In the genomic region with DNA sequence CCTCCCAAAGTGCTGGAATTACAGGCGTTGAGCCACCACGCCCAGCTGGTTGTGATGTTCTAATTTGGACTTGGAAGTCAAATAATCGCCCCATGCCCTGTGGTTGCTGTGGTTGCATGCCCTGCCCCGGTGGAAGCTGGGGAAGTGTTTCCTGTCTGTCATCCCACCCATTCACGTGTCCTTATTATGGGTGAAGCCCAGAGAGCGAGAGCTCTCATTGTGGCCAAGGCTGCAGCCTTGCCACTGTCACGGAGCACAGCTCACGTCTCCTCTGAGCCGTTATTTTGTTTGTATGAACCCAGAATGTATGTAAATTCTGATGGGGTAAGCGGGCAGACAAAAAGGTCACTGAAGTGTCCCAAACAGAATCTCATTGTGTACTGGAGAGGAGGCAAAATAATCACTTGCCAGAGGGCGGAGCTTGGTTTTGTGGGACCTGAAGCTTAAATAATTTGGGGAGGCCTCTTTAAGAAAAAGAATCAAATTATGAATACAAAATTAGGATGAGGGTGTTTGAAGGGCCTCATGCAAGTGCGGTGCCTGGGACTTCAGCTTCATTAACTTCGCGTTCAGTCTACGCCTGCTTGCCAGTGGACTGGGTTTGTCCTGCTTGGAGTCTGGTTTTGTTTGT, we compare ENCODE assay signal across 2 cellular contexts.
TF ChIP-seq lines count a peak whose summit lies in the region.

No MANE protein-coding gene starts in this region.

TF ChIP-seq in GM23338, 12 proteins besides CTCF, POLR2A, EP300 and RAD21:
- TF ChIP-seq, protein P1, sequence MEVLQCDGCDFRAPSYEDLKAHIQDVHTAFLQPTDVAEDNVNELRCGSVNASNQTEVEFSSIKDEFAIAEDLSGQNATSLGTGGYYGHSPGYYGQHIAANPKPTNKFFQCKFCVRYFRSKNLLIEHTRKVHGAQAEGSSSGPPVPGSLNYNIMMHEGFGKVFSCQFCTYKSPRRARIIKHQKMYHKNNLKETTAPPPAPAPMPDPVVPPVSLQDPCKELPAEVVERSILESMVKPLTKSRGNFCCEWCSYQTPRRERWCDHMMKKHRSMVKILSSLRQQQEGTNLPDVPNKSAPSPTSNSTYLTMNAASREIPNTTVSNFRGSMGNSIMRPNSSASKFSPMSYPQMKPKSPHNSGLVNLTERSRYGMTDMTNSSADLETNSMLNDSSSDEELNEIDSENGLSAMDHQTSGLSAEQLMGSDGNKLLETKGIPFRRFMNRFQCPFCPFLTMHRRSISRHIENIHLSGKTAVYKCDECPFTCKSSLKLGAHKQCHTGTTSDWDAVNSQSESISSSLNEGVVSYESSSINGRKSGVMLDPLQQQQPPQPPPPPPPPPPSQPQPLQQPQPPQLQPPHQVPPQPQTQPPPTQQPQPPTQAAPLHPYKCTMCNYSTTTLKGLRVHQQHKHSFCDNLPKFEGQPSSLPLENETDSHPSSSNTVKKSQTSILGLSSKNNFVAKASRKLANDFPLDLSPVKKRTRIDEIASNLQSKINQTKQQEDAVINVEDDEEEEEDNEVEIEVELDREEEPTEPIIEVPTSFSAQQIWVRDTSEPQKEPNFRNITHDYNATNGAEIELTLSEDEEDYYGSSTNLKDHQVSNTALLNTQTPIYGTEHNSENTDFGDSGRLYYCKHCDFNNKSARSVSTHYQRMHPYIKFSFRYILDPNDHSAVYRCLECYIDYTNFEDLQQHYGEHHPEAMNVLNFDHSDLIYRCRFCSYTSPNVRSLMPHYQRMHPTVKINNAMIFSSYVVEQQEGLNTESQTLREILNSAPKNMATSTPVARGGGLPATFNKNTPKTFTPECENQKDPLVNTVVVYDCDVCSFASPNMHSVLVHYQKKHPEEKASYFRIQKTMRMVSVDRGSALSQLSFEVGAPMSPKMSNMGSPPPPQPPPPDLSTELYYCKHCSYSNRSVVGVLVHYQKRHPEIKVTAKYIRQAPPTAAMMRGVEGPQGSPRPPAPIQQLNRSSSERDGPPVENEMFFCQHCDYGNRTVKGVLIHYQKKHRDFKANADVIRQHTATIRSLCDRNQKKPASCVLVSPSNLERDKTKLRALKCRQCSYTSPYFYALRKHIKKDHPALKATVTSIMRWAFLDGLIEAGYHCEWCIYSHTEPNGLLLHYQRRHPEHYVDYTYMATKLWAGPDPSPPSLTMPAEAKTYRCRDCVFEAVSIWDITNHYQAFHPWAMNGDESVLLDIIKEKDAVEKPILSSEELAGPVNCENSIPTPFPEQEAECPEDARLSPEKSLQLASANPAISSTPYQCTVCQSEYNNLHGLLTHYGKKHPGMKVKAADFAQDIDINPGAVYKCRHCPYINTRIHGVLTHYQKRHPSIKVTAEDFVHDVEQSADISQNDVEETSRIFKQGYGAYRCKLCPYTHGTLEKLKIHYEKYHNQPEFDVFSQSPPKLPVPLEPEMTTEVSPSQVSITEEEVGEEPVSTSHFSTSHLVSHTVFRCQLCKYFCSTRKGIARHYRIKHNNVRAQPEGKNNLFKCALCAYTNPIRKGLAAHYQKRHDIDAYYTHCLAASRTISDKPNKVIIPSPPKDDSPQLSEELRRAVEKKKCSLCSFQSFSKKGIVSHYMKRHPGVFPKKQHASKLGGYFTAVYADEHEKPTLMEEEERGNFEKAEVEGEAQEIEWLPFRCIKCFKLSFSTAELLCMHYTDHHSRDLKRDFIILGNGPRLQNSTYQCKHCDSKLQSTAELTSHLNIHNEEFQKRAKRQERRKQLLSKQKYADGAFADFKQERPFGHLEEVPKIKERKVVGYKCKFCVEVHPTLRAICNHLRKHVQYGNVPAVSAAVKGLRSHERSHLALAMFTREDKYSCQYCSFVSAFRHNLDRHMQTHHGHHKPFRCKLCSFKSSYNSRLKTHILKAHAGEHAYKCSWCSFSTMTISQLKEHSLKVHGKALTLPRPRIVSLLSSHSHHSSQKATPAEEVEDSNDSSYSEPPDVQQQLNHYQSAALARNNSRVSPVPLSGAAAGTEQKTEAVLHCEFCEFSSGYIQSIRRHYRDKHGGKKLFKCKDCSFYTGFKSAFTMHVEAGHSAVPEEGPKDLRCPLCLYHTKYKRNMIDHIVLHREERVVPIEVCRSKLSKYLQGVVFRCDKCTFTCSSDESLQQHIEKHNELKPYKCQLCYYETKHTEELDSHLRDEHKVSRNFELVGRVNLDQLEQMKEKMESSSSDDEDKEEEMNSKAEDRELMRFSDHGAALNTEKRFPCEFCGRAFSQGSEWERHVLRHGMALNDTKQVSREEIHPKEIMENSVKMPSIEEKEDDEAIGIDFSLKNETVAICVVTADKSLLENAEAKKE (CRISPR knock-in tag; IDR thresholded peaks at IDR 0.05) = no peak
- TF ChIP-seq, protein P2, sequence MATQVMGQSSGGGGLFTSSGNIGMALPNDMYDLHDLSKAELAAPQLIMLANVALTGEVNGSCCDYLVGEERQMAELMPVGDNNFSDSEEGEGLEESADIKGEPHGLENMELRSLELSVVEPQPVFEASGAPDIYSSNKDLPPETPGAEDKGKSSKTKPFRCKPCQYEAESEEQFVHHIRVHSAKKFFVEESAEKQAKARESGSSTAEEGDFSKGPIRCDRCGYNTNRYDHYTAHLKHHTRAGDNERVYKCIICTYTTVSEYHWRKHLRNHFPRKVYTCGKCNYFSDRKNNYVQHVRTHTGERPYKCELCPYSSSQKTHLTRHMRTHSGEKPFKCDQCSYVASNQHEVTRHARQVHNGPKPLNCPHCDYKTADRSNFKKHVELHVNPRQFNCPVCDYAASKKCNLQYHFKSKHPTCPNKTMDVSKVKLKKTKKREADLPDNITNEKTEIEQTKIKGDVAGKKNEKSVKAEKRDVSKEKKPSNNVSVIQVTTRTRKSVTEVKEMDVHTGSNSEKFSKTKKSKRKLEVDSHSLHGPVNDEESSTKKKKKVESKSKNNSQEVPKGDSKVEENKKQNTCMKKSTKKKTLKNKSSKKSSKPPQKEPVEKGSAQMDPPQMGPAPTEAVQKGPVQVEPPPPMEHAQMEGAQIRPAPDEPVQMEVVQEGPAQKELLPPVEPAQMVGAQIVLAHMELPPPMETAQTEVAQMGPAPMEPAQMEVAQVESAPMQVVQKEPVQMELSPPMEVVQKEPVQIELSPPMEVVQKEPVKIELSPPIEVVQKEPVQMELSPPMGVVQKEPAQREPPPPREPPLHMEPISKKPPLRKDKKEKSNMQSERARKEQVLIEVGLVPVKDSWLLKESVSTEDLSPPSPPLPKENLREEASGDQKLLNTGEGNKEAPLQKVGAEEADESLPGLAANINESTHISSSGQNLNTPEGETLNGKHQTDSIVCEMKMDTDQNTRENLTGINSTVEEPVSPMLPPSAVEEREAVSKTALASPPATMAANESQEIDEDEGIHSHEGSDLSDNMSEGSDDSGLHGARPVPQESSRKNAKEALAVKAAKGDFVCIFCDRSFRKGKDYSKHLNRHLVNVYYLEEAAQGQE (IDR thresholded peaks at IDR 0.05; ENCODE audit: unreplicated experiment) = no peak
- TF ChIP-seq STAT1 (IDR thresholded peaks at IDR 0.05; ENCODE audit: unreplicated experiment) = no peak
- TF ChIP-seq EZH2 (IDR thresholded peaks at IDR 0.05; ENCODE audit: low read depth, unreplicated experiment) = no peak

TF ChIP-seq in K562, 482 proteins besides CTCF, POLR2A, EP300 and RAD21:
- TF ChIP-seq, protein P3, sequence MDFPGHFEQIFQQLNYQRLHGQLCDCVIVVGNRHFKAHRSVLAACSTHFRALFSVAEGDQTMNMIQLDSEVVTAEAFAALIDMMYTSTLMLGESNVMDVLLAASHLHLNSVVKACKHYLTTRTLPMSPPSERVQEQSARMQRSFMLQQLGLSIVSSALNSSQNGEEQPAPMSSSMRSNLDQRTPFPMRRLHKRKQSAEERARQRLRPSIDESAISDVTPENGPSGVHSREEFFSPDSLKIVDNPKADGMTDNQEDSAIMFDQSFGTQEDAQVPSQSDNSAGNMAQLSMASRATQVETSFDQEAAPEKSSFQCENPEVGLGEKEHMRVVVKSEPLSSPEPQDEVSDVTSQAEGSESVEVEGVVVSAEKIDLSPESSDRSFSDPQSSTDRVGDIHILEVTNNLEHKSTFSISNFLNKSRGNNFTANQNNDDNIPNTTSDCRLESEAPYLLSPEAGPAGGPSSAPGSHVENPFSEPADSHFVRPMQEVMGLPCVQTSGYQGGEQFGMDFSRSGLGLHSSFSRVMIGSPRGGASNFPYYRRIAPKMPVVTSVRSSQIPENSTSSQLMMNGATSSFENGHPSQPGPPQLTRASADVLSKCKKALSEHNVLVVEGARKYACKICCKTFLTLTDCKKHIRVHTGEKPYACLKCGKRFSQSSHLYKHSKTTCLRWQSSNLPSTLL (IDR thresholded peaks at IDR 0.05) = no peak
- TF ChIP-seq MYNN (IDR thresholded peaks at IDR 0.05) (no peak), MYNN (CRISPR knock-in tag; IDR thresholded peaks at IDR 0.05) (no peak), STAG1 (CRISPR knock-in tag; IDR thresholded peaks at IDR 0.05; ENCODE audit: borderline replicate concordance) (no peak)
